Comparison of ENCODE assay signal across 19 cellular contexts in the genomic region with DNA sequence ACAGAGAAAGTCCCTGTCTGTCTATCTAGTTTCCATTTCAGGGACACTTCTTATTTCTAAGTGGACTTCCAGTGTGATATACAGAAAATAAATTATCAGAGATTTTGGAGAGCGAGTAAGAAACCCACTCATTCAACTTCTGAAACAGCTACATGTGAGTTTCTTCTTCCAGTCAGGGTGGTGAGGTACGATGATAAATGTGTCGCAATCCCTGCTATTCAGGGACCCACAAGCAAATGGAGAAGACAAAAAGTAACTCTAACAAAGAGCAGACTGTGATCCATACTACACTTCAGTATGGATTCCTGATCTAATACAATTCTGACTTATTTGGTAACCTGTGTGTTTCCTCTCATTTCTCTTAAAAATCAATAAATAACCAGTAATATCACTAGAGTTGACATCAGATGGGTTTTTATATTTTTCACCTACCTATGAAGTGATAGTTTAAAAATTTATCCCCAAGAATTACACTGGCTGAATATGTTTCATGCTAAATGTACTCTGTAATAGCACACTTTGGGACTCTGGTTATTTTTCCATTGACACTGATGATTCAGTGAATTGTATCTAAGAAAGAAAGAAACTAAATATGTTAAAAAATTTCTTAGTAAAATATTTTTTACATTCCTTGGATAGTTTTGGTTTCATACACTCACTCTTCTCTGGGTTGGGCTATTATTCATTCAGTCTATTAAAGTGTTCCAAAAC. TPM values are rescaled to one million over a fixed set of nuclear protein-coding genes. Genes with fewer than 3 reads are reported as not detected.
"Had no signal": no experiment of that assay in that cellular context is flagged by ENCODE, and none has a peak within 500 bp of the region (broad histone marks: within the 10 kb centered on the region; RNA-seq: fewer than 3 reads in every experiment).

No MANE protein-coding gene starts in this region.

- H3K36me3 Mint-ChIP-seq: activated naive CD4-positive, alpha-beta T cell treated with anti-CD3 and anti-CD28 coated beads, Interleukin-2, amount 50 U/mL, for 72 hours; brain; natural killer cell; stimulated activated naive B cell treated with anti-CD40 and anti-IgM and Interleukin-4, amounts not matched to agents 10 μg/mL and 1 μg/mL and 100 μg/mL, for 72 hours had no signal

- H3K27ac Mint-ChIP-seq: activated CD4-positive, alpha-beta T cell treated with anti-CD3 and anti-CD28 coated beads for 36 hours; activated naive CD4-positive, alpha-beta T cell treated with anti-CD3 and anti-CD28 coated beads, Interleukin-2, amount 50 U/mL, for 72 hours; activated T-helper 1 cell treated with anti-CD3 and anti-CD28 coated beads, Interleukin-12 subunit alpha, Interleukin-12 subunit beta, Interleukin-2, Interleukin-4 antibody, amounts not matched to agents 30 ng/mL and 10 ng/mL and 1 ng/mL, durations not matched to agents 14 hours and 24 hours and 36 hours; brain; natural killer cell; stimulated activated naive B cell treated with anti-CD40 and anti-IgM and Interleukin-4, amounts not matched to agents 10 μg/mL and 1 μg/mL and 100 μg/mL, for 72 hours; WTC11 had no signal

- DNase-seq: activated CD4-positive, alpha-beta T cell treated with anti-CD3 and anti-CD28 coated beads for 36 hours; activated CD4-positive, alpha-beta T cell treated with anti-CD3 and anti-CD28 coated beads, Interleukin-2, amount 50 U/mL, for 48 hours; activated gamma-delta T cell treated with Interleukin-2 at 50 U/mL for 16 hours; activated T-cell treated with anti-CD3 and anti-CD28 coated beads for 4 hours; amniotic stem cell; caudate nucleus; erythroblast; heart right ventricle; left cardiac atrium; mesendoderm; natural killer cell; sigmoid colon; stimulated activated naive B cell treated with anti-CD40 and anti-IgM and Interleukin-4, amounts not matched to agents 10 μg/mL and 1 μg/mL and 100 μg/mL, for 72 hours; upper lobe of right lung had no signal

- H3K27me3 Mint-ChIP-seq: activated CD4-positive, alpha-beta T cell treated with anti-CD3 and anti-CD28 coated beads for 36 hours; stimulated activated naive B cell treated with anti-CD40 and anti-IgM and Interleukin-4, amounts not matched to agents 10 μg/mL and 1 μg/mL and 100 μg/mL, for 72 hours had no signal

- H3K4me1 Mint-ChIP-seq: activated CD4-positive, alpha-beta T cell treated with anti-CD3 and anti-CD28 coated beads for 36 hours; natural killer cell; stimulated activated naive B cell treated with anti-CD40 and anti-IgM and Interleukin-4, amounts not matched to agents 10 μg/mL and 1 μg/mL and 100 μg/mL, for 72 hours; WTC11 had no signal

- H3K4me3 Mint-ChIP-seq: activated CD4-positive, alpha-beta T cell treated with anti-CD3 and anti-CD28 coated beads for 36 hours; activated T-helper 1 cell treated with anti-CD3 and anti-CD28 coated beads, Interleukin-12 subunit alpha, Interleukin-12 subunit beta, Interleukin-2, Interleukin-4 antibody, amounts not matched to agents 30 ng/mL and 10 ng/mL and 1 ng/mL, durations not matched to agents 14 hours and 24 hours and 36 hours; brain; natural killer cell; stimulated activated naive B cell treated with anti-CD40 and anti-IgM and Interleukin-4, amounts not matched to agents 10 μg/mL and 1 μg/mL and 100 μg/mL, for 72 hours; WTC11 had no signal

RNA-seq across cellular contexts. Expression of gene CNTNAP4, which starts 16.9 kb away (rescaled TPM):
- total RNA-seq: activated CD4-positive, alpha-beta T cell treated with anti-CD3 and anti-CD28 coated beads for 36 hours; activated naive CD4-positive, alpha-beta T cell treated with anti-CD3 and anti-CD28 coated beads, Interleukin-2, amount 50 U/mL, for 72 hours; activated T-helper 1 cell treated with anti-CD3 and anti-CD28 coated beads, Interleukin-12 subunit alpha, Interleukin-12 subunit beta, Interleukin-2, Interleukin-4 antibody, amounts not matched to agents 30 ng/mL and 10 ng/mL and 1 ng/mL, durations not matched to agents 14 hours and 24 hours and 36 hours; heart right ventricle; lower leg skin; natural killer cell; upper lobe of right lung; WTC11 had no signal
- polyA plus RNA-seq: heart right ventricle had no signal
